Comparison of ENCODE assay signal across 35 cellular contexts in the genomic region with DNA sequence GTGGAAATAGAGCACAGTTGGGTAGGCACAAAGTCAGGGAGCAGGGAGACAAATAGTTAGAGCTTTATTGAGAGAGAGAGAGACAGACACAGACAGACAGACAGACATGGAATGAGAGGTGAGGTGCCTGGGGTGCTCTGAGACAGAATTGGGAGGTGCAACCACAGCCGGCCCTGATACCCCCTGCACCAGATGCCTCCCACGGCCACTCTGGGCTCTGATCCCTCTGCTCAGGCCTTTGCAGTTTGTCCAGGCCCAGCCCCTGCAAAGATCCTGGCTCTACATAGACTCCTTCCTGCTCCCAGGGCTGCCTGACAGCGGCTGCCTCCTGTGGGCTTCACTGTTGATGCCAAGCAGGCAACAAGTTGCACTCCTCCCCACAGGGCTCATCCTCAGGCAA.
"Had no signal": no experiment of that assay in that cellular context is flagged by ENCODE, and none has a peak within 500 bp of the region (broad histone marks: within the 10 kb centered on the region; RNA-seq: fewer than 3 reads in every experiment).

No MANE protein-coding gene starts in this region.

- ATAC-seq: activated CD4-positive, alpha-beta T cell treated with anti-CD3 and anti-CD28 coated beads for 36 hours; activated CD8-positive, alpha-beta memory T cell treated with anti-CD3 and anti-CD28 coated beads, Interleukin-2, amount 10 ng/mL, durations not matched to agents 7 days and 5 days; activated CD8-positive, alpha-beta T cell treated with anti-CD3 and anti-CD28 coated beads, Interleukin-2, amount 10 ng/mL, durations not matched to agents 7 days and 5 days; activated naive CD8-positive, alpha-beta T cell treated with anti-CD3 and anti-CD28 coated beads, Interleukin-2, amount 50 U/mL, for 24 hours; esophagus mucosa; foreskin keratinocyte; gastrocnemius medialis had no signal

- H3K9me3 ChIP-seq: adrenal gland, ascending aorta, breast epithelium, gastrocnemius medialis had no signal

- H3K27me3 ChIP-seq: adrenal gland, ascending aorta, breast epithelium, cardiac muscle cell, dorsolateral prefrontal cortex, foreskin keratinocyte, gastrocnemius medialis had no signal

- H3K36me3 Mint-ChIP-seq: activated CD4-positive, alpha-beta memory T cell treated with anti-CD3 and anti-CD28 coated beads for 36 hours; activated CD8-positive, alpha-beta memory T cell treated with anti-CD3 and anti-CD28 coated beads, Interleukin-2, amount 10 ng/mL, durations not matched to agents 7 days and 5 days; activated naive CD4-positive, alpha-beta T cell treated with anti-CD3 and anti-CD28 coated beads, Interleukin-2, amount 50 U/mL, for 24 hours; activated naive CD8-positive, alpha-beta T cell treated with anti-CD3 and anti-CD28 coated beads for 36 hours; brain had no signal

- H3K4me3 ChIP-seq: adrenal gland, ascending aorta, breast epithelium, cardiac muscle cell, coronary artery, dorsolateral prefrontal cortex, gastrocnemius medialis had no signal

- H3K4me1 Mint-ChIP-seq: activated CD4-positive, alpha-beta T cell treated with anti-CD3 and anti-CD28 coated beads for 36 hours; activated CD4-positive, alpha-beta T cell treated with anti-CD3 and anti-CD28 coated beads, Interleukin-2, amount 10 ng/mL, durations not matched to agents 24 days and 14 days; activated CD8-positive, alpha-beta memory T cell treated with anti-CD3 and anti-CD28 coated beads, Interleukin-2, amount 10 ng/mL, durations not matched to agents 7 days and 5 days; activated naive CD4-positive, alpha-beta T cell treated with anti-CD3 and anti-CD28 coated beads, Interleukin-2, amount 50 U/mL, for 24 hours; activated naive CD8-positive, alpha-beta T cell treated with anti-CD3 and anti-CD28 coated beads for 36 hours; activated naive CD8-positive, alpha-beta T cell treated with anti-CD3 and anti-CD28 coated beads, Interleukin-2, amount 50 U/mL, for 24 hours had no signal

- H3K4me1 ChIP-seq: adrenal gland, ascending aorta, breast epithelium, foreskin keratinocyte, gastrocnemius medialis had no signal

- H3K36me3 ChIP-seq: adrenal gland, ascending aorta, breast epithelium, cardiac muscle cell, gastrocnemius medialis had no signal

- H3K9me3 Mint-ChIP-seq: activated naive CD4-positive, alpha-beta T cell treated with anti-CD3 and anti-CD28 coated beads, Interleukin-2, amount 50 U/mL, for 24 hours; endodermal cell had no signal

- H3K27ac Mint-ChIP-seq: activated CD4-positive, alpha-beta memory T cell treated with anti-CD3 and anti-CD28 coated beads for 36 hours; activated CD4-positive, alpha-beta T cell treated with anti-CD3 and anti-CD28 coated beads for 36 hours; activated CD4-positive, alpha-beta T cell treated with anti-CD3 and anti-CD28 coated beads, Interleukin-2, amount 10 ng/mL, durations not matched to agents 24 days and 14 days; activated CD8-positive, alpha-beta memory T cell treated with anti-CD3 and anti-CD28 coated beads, Interleukin-2, amount 10 ng/mL, durations not matched to agents 7 days and 5 days; activated CD8-positive, alpha-beta T cell treated with anti-CD3 and anti-CD28 coated beads, Interleukin-2, amount 10 ng/mL, durations not matched to agents 7 days and 5 days; activated naive CD4-positive, alpha-beta T cell treated with anti-CD3 and anti-CD28 coated beads for 36 hours; activated naive CD4-positive, alpha-beta T cell treated with anti-CD3 and anti-CD28 coated beads, Interleukin-2, amount 50 U/mL, for 24 hours; activated naive CD8-positive, alpha-beta T cell treated with anti-CD3 and anti-CD28 coated beads for 36 hours; activated naive CD8-positive, alpha-beta T cell treated with anti-CD3 and anti-CD28 coated beads, Interleukin-2, amount 50 U/mL, for 24 hours; activated T-helper 1 cell treated with anti-CD3 and anti-CD28 coated beads, Interleukin-12 subunit alpha, Interleukin-12 subunit beta, Interleukin-2, Interleukin-4 antibody, amounts not matched to agents 30 ng/mL and 10 ng/mL and 1 ng/mL, durations not matched to agents 14 hours and 24 hours and 36 hours; activated T-helper 2 cell treated with anti-CD3 and anti-CD28 coated beads, Interferon-gamma antibody, Interleukin-2, Interleukin-4, amounts not matched to agents 10 μg/mL and 5 μg/mL and 100 μg/mL, durations not matched to agents 14 hours and 24 hours and 36 hours; dendritic cell treated with granulocyte-macrophage colony-stimulating factor and Interleukin-4, amounts not matched to agents 40 ng/mL and 50 ng/mL, for 4 days; endodermal cell had no signal

- H3K4me3 Mint-ChIP-seq: activated CD4-positive, alpha-beta memory T cell treated with anti-CD3 and anti-CD28 coated beads for 36 hours; activated CD4-positive, alpha-beta T cell treated with anti-CD3 and anti-CD28 coated beads for 36 hours; activated CD4-positive, alpha-beta T cell treated with anti-CD3 and anti-CD28 coated beads, Interleukin-2, amount 10 ng/mL, durations not matched to agents 24 days and 14 days; activated CD8-positive, alpha-beta memory T cell treated with anti-CD3 and anti-CD28 coated beads, Interleukin-2, amount 10 ng/mL, durations not matched to agents 7 days and 5 days; activated CD8-positive, alpha-beta T cell treated with anti-CD3 and anti-CD28 coated beads, Interleukin-2, amount 10 ng/mL, durations not matched to agents 7 days and 5 days; activated naive CD4-positive, alpha-beta T cell treated with anti-CD3 and anti-CD28 coated beads for 36 hours; activated naive CD4-positive, alpha-beta T cell treated with anti-CD3 and anti-CD28 coated beads, Interleukin-2, amount 50 U/mL, for 24 hours; activated naive CD8-positive, alpha-beta T cell treated with anti-CD3 and anti-CD28 coated beads for 36 hours; activated naive CD8-positive, alpha-beta T cell treated with anti-CD3 and anti-CD28 coated beads, Interleukin-2, amount 50 U/mL, for 24 hours; activated T-helper 1 cell treated with anti-CD3 and anti-CD28 coated beads, Interleukin-12 subunit alpha, Interleukin-12 subunit beta, Interleukin-2, Interleukin-4 antibody, amounts not matched to agents 30 ng/mL and 10 ng/mL and 1 ng/mL, durations not matched to agents 14 hours and 24 hours and 36 hours; brain; dendritic cell treated with granulocyte-macrophage colony-stimulating factor and Interleukin-4, amounts not matched to agents 40 ng/mL and 50 ng/mL, for 4 days; endodermal cell had no signal

- H3K27ac ChIP-seq: adrenal gland, ascending aorta, breast epithelium, cardiac muscle cell, coronary artery, dorsolateral prefrontal cortex, foreskin keratinocyte, gastrocnemius medialis had no signal

- DNase-seq: activated CD4-positive, alpha-beta memory T cell treated with anti-CD3 and anti-CD28 coated beads for 36 hours; activated CD4-positive, alpha-beta T cell treated with anti-CD3 and anti-CD28 coated beads for 36 hours; activated CD4-positive, alpha-beta T cell treated with anti-CD3 and anti-CD28 coated beads, Interleukin-2, amount 10 ng/mL, durations not matched to agents 24 days and 14 days; activated CD4-positive, CD25-positive, alpha-beta regulatory T cell; activated CD4-positive, CD25-positive, alpha-beta regulatory T cell treated with anti-CD3 and anti-CD28 coated beads, Interleukin-2, amount 50 U/mL, for 72 hours; activated CD8-positive, alpha-beta memory T cell treated with anti-CD3 and anti-CD28 coated beads, Interleukin-2, amount 10 ng/mL, durations not matched to agents 7 days and 5 days; activated CD8-positive, alpha-beta memory T cell treated with anti-CD3 and anti-CD28 coated beads, Interleukin-2, amount 50 U/mL, for 4 hours; activated CD8-positive, alpha-beta T cell treated with anti-CD3 and anti-CD28 coated beads, Interleukin-2, amount 10 ng/mL, durations not matched to agents 7 days and 5 days; activated effector memory CD4-positive, alpha-beta T cell treated with anti-CD3 and anti-CD28 coated beads, Interleukin-2, amount 50 U/mL, for 16 hours; activated naive CD4-positive, alpha-beta T cell treated with anti-CD3 and anti-CD28 coated beads for 36 hours; activated naive CD8-positive, alpha-beta T cell treated with anti-CD3 and anti-CD28 coated beads for 36 hours; activated naive CD8-positive, alpha-beta T cell treated with anti-CD3 and anti-CD28 coated beads, Interleukin-2, amount 50 U/mL, for 24 hours; activated T-cell treated with anti-CD3 and anti-CD28 coated beads, Interleukin-2, amount 50 U/mL, for 1 hour; activated T-cell treated with anti-CD3 and anti-CD28 coated beads, Interleukin-2, amount 50 U/mL, for 48 hours; adrenal gland; amygdala; central memory CD4-positive, alpha-beta T cell; cerebellar nuclear complex; dorsolateral prefrontal cortex; effector memory CD4-positive, alpha-beta T cell; endodermal cell; foreskin keratinocyte; gastrocnemius medialis; glutamatergic neuron; T-helper 2 cell had no signal
